In genomic region chrX:75061701-75062100, GRCh38 we compare ENCODE assay signal across 24 cellular contexts.
DNase-seq lines count a peak whose midpoint lies in the region; ATAC-seq lines count a peak whose summit lies in the region.
"Had no signal": no experiment of that assay in that cellular context is flagged by ENCODE, and none has a peak within 500 bp of the region (broad histone marks: within the 10 kb centered on the region; RNA-seq: fewer than 3 reads in every experiment).

No MANE protein-coding gene starts in this region.

- peak; percentile 3 to 4 for DNase-seq in activated T-cell treated with anti-CD3 and anti-CD28 coated beads, Interleukin-2, amount 50 U/mL, for 72 hours
- DNase-seq in activated T-cell treated with anti-CD3 and anti-CD28 coated beads, Interleukin-2, amount 50 U/mL, for 1 hour, result no peak
- DNase-seq in GM23248 (peak; percentile 2), amniotic epithelial cell (ENCODE audit: low read depth) (peak; percentile 13), mesenchymal stem cell (peak; percentile 2)
- DNase-seq: ACHN; activated CD4-positive, alpha-beta T cell treated with anti-CD3 and anti-CD28 coated beads for 1 hour; activated CD8-positive, alpha-beta memory T cell treated with anti-CD3 and anti-CD28 coated beads, Interleukin-2, amount 10 ng/mL, durations not matched to agents 7 days and 5 days; central memory CD4-positive, alpha-beta T cell; DMS153; glutamatergic neuron; H7; mucosa of descending colon; NCI-H1417; NCI-H345; RPMI8226; T-helper 1 cell; tibial artery had no signal

- H3K4me2 ChIP-seq in GM23248 (ENCODE audit: unreplicated experiment), result no peak overlapping the region
- no peak overlapping the region for H3K4me2 ChIP-seq in mesenchymal stem cell (ENCODE audit: low read length, poor library complexity, severe bottlenecking)

- H3K4ac ChIP-seq in mesenchymal stem cell (ENCODE audit: low read depth in 1 of 2, low read length in 2 of 2), result no peak overlapping the region

- no peaks in the 10 kb centered on the region for H3K9me2 ChIP-seq in GM23248 (ENCODE audit: insufficient read depth)

- H4K20me1 ChIP-seq in GM23248 (ENCODE audit: insufficient read depth), result no peaks in the 10 kb centered on the region

- peaks cover 0 to 9% of the 10 kb centered on the region in 2 donors for H3K36me3 Mint-ChIP-seq in activated T-cell treated with anti-CD3 and anti-CD28 coated beads, Interleukin-2, amount 50 U/mL, for 72 hours (ENCODE audit: insufficient read depth in 2 of 2)
- H3K36me3 Mint-ChIP-seq: natural killer cell treated with Interleukin-12 subunit alpha and Interleukin-12 subunit beta and Interleukin-15 and Interleukin-18, amount 100 ng/mL, for 72 hours had no signal

- no peaks in the 10 kb centered on the region for H3K79me1 ChIP-seq in mesenchymal stem cell (replicated peaks; ENCODE audit: low read length, poor library complexity, severe bottlenecking)

- no peak overlapping the region for H2BK120ac ChIP-seq in mesenchymal stem cell (ENCODE audit: low read depth, low read length)

- peaks cover 7% of the 10 kb centered on the region for H3K4me1 Mint-ChIP-seq in activated T-cell treated with anti-CD3 and anti-CD28 coated beads, Interleukin-2, amount 50 U/mL, for 72 hours (ENCODE audit: low read depth)
- H3K4me1 Mint-ChIP-seq: activated naive CD4-positive, alpha-beta T cell treated with anti-CD3 and anti-CD28 coated beads, Interleukin-2, amount 50 U/mL, for 24 hours had no signal

- in situ Hi-C loops in GM23248 (cut with MboI), result no loop called here

- no peak overlapping the region for H2BK15ac ChIP-seq in mesenchymal stem cell (ENCODE audit: low read depth, poor library complexity, severe bottlenecking)

- H4K8ac ChIP-seq in mesenchymal stem cell (ENCODE audit: low read length), result no peak overlapping the region

- H3K36me3 ChIP-seq in GM23248 (ENCODE audit: low read depth), result no peaks in the 10 kb centered on the region
- peaks cover 0 to 2% of the 10 kb centered on the region in 2 experiments for H3K36me3 ChIP-seq in mesenchymal stem cell (ENCODE audit: control insufficient read depth in 1 of 2, insufficient read depth in 2 of 2, low read depth in 1 of 2, low read length in 2 of 2)
- H3K36me3 ChIP-seq: ascending aorta, tibial artery had no signal

- H3K4me3 Mint-ChIP-seq in activated T-cell treated with anti-CD3 and anti-CD28 coated beads, Interleukin-2, amount 50 U/mL, for 72 hours, result no peak overlapping the region
- H3K4me3 Mint-ChIP-seq: activated CD8-positive, alpha-beta memory T cell treated with anti-CD3 and anti-CD28 coated beads, Interleukin-2, amount 10 ng/mL, durations not matched to agents 7 days and 5 days; activated naive CD4-positive, alpha-beta T cell treated with anti-CD3 and anti-CD28 coated beads, Interleukin-2, amount 50 U/mL, for 24 hours; dendritic cell treated with granulocyte-macrophage colony-stimulating factor and Interleukin-4, amounts not matched to agents 40 ng/mL and 50 ng/mL, for 4 days; natural killer cell treated with Interleukin-12 subunit alpha and Interleukin-12 subunit beta and Interleukin-15 and Interleukin-18, amount 100 ng/mL, for 72 hours had no signal

- H3K23ac ChIP-seq in mesenchymal stem cell (ENCODE audit: low read length in 2 of 2), result no peak overlapping the region

- H3K27me3 ChIP-seq in GM23248 (replicated peaks; ENCODE audit: insufficient read depth), result no peaks in the 10 kb centered on the region
- H3K27me3 ChIP-seq in mesenchymal stem cell (ENCODE audit: control insufficient read depth in 1 of 2, insufficient read depth in 1 of 2, low read length in 2 of 2), result no peaks in the 10 kb centered on the region
- H3K27me3 ChIP-seq: ascending aorta, tibial artery had no signal

- H3K14ac ChIP-seq in mesenchymal stem cell (ENCODE audit: low read length in 2 of 2), result no peak overlapping the region

- H3K4me3 ChIP-seq in GM23248 (no peak overlapping the region), mesenchymal stem cell (ENCODE audit: insufficient read depth in 1 of 2, low read depth in 1 of 2, low read length in 2 of 2) (no peak overlapping the region)
- H3K4me3 ChIP-seq: ascending aorta, mucosa of descending colon, tibial artery had no signal

- H3K9me3 ChIP-seq in GM23248 (ENCODE audit: low read depth), result no peaks in the 10 kb centered on the region
- no peaks in the 10 kb centered on the region for H3K9me3 ChIP-seq in mesenchymal stem cell (ENCODE audit: control insufficient read depth, low read length)
- H3K9me3 ChIP-seq: ascending aorta, mucosa of descending colon, tibial artery had no signal

- ATAC-seq in activated T-cell treated with anti-CD3 and anti-CD28 coated beads, Interleukin-2, amount 50 U/mL, for 72 hours (replicated peaks in 1 of 2), result peak; percentile 87 to 96
- no peak for ATAC-seq in GM18868 (IDR thresholded peaks at IDR 0.05; ENCODE audit: unreplicated experiment)
- ATAC-seq in HG03442 (IDR thresholded peaks at IDR 0.05; ENCODE audit: unreplicated experiment), result no peak
- ATAC-seq: activated CD8-positive, alpha-beta memory T cell treated with anti-CD3 and anti-CD28 coated beads, Interleukin-2, amount 10 ng/mL, durations not matched to agents 7 days and 5 days; mucosa of descending colon; natural killer cell treated with Interleukin-12 subunit alpha and Interleukin-12 subunit beta and Interleukin-15 and Interleukin-18, amount 100 ng/mL, for 72 hours had no signal

- H2AK5ac ChIP-seq in mesenchymal stem cell (ENCODE audit: low read length, severe bottlenecking), result no peak overlapping the region

- no peak overlapping the region for H4K91ac ChIP-seq in mesenchymal stem cell (ENCODE audit: low read length)

- no peak overlapping the region for H3K27ac ChIP-seq in GM23248
- H3K27ac ChIP-seq in mesenchymal stem cell (ENCODE audit: low read length, poor library complexity, severe bottlenecking), result no peak overlapping the region
- H3K27ac ChIP-seq: ascending aorta, tibial artery had no signal

- no peaks in the 10 kb centered on the region for H3K4me1 ChIP-seq in GM23248 (ENCODE audit: insufficient read depth)
- H3K4me1 ChIP-seq in mesenchymal stem cell (ENCODE audit: control insufficient read depth, insufficient read depth, low read depth, low read length), result no peaks in the 10 kb centered on the region
- H3K4me1 ChIP-seq: ascending aorta, tibial artery had no signal

- H3K9me3 Mint-ChIP-seq in activated T-cell treated with anti-CD3 and anti-CD28 coated beads, Interleukin-2, amount 50 U/mL, for 72 hours, result no peaks in the 10 kb centered on the region
- H3K9me3 Mint-ChIP-seq: activated naive CD4-positive, alpha-beta T cell treated with anti-CD3 and anti-CD28 coated beads, Interleukin-2, amount 50 U/mL, for 24 hours; dendritic cell treated with granulocyte-macrophage colony-stimulating factor and Interleukin-4, amounts not matched to agents 40 ng/mL and 50 ng/mL, for 4 days; natural killer cell treated with Interleukin-12 subunit alpha and Interleukin-12 subunit beta and Interleukin-15 and Interleukin-18, amount 100 ng/mL, for 72 hours had no signal

- H3K27me3 Mint-ChIP-seq in activated T-cell treated with anti-CD3 and anti-CD28 coated beads, Interleukin-2, amount 50 U/mL, for 72 hours (ENCODE audit: low read depth), result no peaks in the 10 kb centered on the region
- H3K27me3 Mint-ChIP-seq: activated CD8-positive, alpha-beta memory T cell treated with anti-CD3 and anti-CD28 coated beads, Interleukin-2, amount 10 ng/mL, durations not matched to agents 7 days and 5 days; activated naive CD4-positive, alpha-beta T cell treated with anti-CD3 and anti-CD28 coated beads, Interleukin-2, amount 50 U/mL, for 24 hours; dendritic cell treated with granulocyte-macrophage colony-stimulating factor and Interleukin-4, amounts not matched to agents 40 ng/mL and 50 ng/mL, for 4 days; natural killer cell treated with Interleukin-12 subunit alpha and Interleukin-12 subunit beta and Interleukin-15 and Interleukin-18, amount 100 ng/mL, for 72 hours had no signal

- H3K27ac Mint-ChIP-seq in activated T-cell treated with anti-CD3 and anti-CD28 coated beads, Interleukin-2, amount 50 U/mL, for 72 hours, result no peak overlapping the region
- H3K27ac Mint-ChIP-seq: activated CD8-positive, alpha-beta memory T cell treated with anti-CD3 and anti-CD28 coated beads, Interleukin-2, amount 10 ng/mL, durations not matched to agents 7 days and 5 days; activated naive CD4-positive, alpha-beta T cell treated with anti-CD3 and anti-CD28 coated beads, Interleukin-2, amount 50 U/mL, for 24 hours; dendritic cell treated with granulocyte-macrophage colony-stimulating factor and Interleukin-4, amounts not matched to agents 40 ng/mL and 50 ng/mL, for 4 days; natural killer cell treated with Interleukin-12 subunit alpha and Interleukin-12 subunit beta and Interleukin-15 and Interleukin-18, amount 100 ng/mL, for 72 hours had no signal

- 90 to 93% methylated on average over 1 of the region's 1 CpG for WGBS in GM23248 (ENCODE audit: low coverage in 1 of 2, low lambda C conversion rate in 2 of 2, missing lambda C conversion rate in 2 of 2), 2 experiments
- 100% methylated on average over 1 of the region's 1 CpG for WGBS in mesenchymal stem cell

- no peak overlapping the region for H2BK5ac ChIP-seq in mesenchymal stem cell (ENCODE audit: low read depth, low read length, poor library complexity, severe bottlenecking)

- no peaks in the 10 kb centered on the region for H3F3A ChIP-seq in GM23248 (ENCODE audit: insufficient read depth)

- H3K18ac ChIP-seq in mesenchymal stem cell (ENCODE audit: low read depth in 1 of 2, low read length in 2 of 2), result no peak overlapping the region

- H3K79me2 ChIP-seq in GM23248 (ENCODE audit: insufficient read depth), result no peaks in the 10 kb centered on the region

- H2AFZ ChIP-seq in GM23248, result no peak overlapping the region
- no peak overlapping the region for H2AFZ ChIP-seq in mesenchymal stem cell (ENCODE audit: low read depth, low read length)

- H3K9ac ChIP-seq in GM23248 (no peak overlapping the region), mesenchymal stem cell (ENCODE audit: low read length) (no peak overlapping the region)

- no peak overlapping the region for H2BK12ac ChIP-seq in mesenchymal stem cell (ENCODE audit: low read length in 2 of 2)

Comparison
In these comparisons a context has a peak if more than half of its experiments do, and no peak if none do; other contexts are left out.
1. ATAC-seq: peak in activated T-cell treated with anti-CD3 and anti-CD28 coated beads, Interleukin-2, amount 50 U/mL, for 72 hours (2 of 2); none in GM18868 (single experiment) and HG03442 (single experiment).